In genomic region chr17:29733151-29733550, GRCh38 we compare ENCODE assay signal across 12 cellular contexts.
DNase-seq lines count a peak whose midpoint lies in the region; ATAC-seq and TF ChIP-seq lines count a peak whose summit lies in the region.
"Had no signal": no experiment of that assay in that cellular context is flagged by ENCODE, and none has a peak within 500 bp of the region (broad histone marks: within the 10 kb centered on the region; RNA-seq: fewer than 3 reads in every experiment).

No MANE protein-coding gene starts in this region.

- no peak for TF ChIP-seq POLR2A in breast epithelium (IDR thresholded peaks at IDR 0.05)

- no peak overlapping the region for H3K4me3 ChIP-seq in breast epithelium
- peak overlapping the region; percentile 19 for H3K4me3 ChIP-seq in fibroblast of villous mesenchyme (ENCODE audit: low read depth, low read length)
- no peak overlapping the region for H3K4me3 ChIP-seq in subcutaneous abdominal adipose tissue (ENCODE audit: low read depth in 1 of 5, low read length in 5 of 5)

- no peaks in the 10 kb centered on the region for H3K36me3 ChIP-seq in breast epithelium
- peaks cover 0 to 7% (median 0%) of the 10 kb centered on the region in 5 donors for H3K36me3 ChIP-seq in subcutaneous abdominal adipose tissue (ENCODE audit: control insufficient read depth in 5 of 5, insufficient read depth in 5 of 5, low read length in 5 of 5)

- intact Hi-C loops in MCF 10A (cut with micrococcal nuclease) (no loop called here), breast epithelium (cut with DNase I; ENCODE audit: low total_unique reads) (no loop called here)

- TF ChIP-seq CTCF in MCF 10A (IDR thresholded peaks at IDR 0.05; ENCODE audit: unreplicated experiment): no peak
- TF ChIP-seq CTCF in breast epithelium (IDR thresholded peaks at IDR 0.05): no peak
- no peak for TF ChIP-seq CTCF in WTC11 (IDR thresholded peaks at IDR 0.05)
- no peak for TF ChIP-seq CTCF in fibroblast of villous mesenchyme (IDR thresholded peaks at IDR 0.05; ENCODE audit: insufficient read depth, low read depth, low read length)
- no peak for TF ChIP-seq CTCF in glutamatergic neuron (IDR thresholded peaks at IDR 0.05; ENCODE audit: partially characterized antibody, unreplicated experiment)

- peaks cover 0 to 5% of the 10 kb centered on the region in 2 donors for H3K9me3 ChIP-seq in breast epithelium
- H3K9me3 ChIP-seq in subcutaneous abdominal adipose tissue (ENCODE audit: control insufficient read depth in 5 of 5, low read length in 5 of 5): no peaks in the 10 kb centered on the region

- H3K9me3 Mint-ChIP-seq in MCF 10A (ENCODE audit: unreplicated experiment) (peaks cover 15% of the 10 kb centered on the region), WTC11 (peaks cover 8% of the 10 kb centered on the region), glutamatergic neuron (ENCODE audit: unreplicated experiment) (peaks cover 3% of the 10 kb centered on the region)

- H3K4me3 Mint-ChIP-seq in MCF 10A (ENCODE audit: unreplicated experiment) (no peak overlapping the region), WTC11 (no peak overlapping the region), glutamatergic neuron (ENCODE audit: unreplicated experiment) (no peak overlapping the region)
- H3K4me3 Mint-ChIP-seq: dendritic cell treated with granulocyte-macrophage colony-stimulating factor and Interleukin-4, amounts not matched to agents 40 ng/mL and 50 ng/mL, for 4 days had no signal

- H3K9ac ChIP-seq in subcutaneous abdominal adipose tissue (ENCODE audit: low read length in 5 of 5): no peak overlapping the region

- no TSS peak for BruUV-seq in MCF 10A (replicated peaks; lab: Mats Ljungman, UMichigan)

- no peaks in the 10 kb centered on the region for H3K4me1 ChIP-seq in breast epithelium
- H3K4me1 ChIP-seq in subcutaneous abdominal adipose tissue (ENCODE audit: control insufficient read depth in 5 of 5, insufficient read depth in 5 of 5, low read length in 5 of 5): peaks cover 0 to 19% (median 16%) of the 10 kb centered on the region in 5 donors

- CTCF ChIA-PET in MCF 10A (lab: Yijun Ruan, JAX): interaction anchor here (0.7 to 1.2 kb wide), 2 partner anchors 28 to 34 kb away, joined by 3 to 4 read pairs; no protein-coding TSS in a partner anchor
- CTCF ChIA-PET in WTC11 (lab: Charles Lee): interaction anchor here (0.8 to 2.0 kb wide), 3 partner anchors 47 to 360 kb away, joined by 3 to 8 read pairs (median 4); no protein-coding TSS in a partner anchor

- POLR2A ChIA-PET in MCF 10A (lab: Yijun Ruan, JAX): interaction anchor here (0.6 to 1.5 kb wide), 3 partner anchors 10 to 94 kb away, joined by 3 to 4 read pairs (median 3); no protein-coding TSS in a partner anchor
- POLR2A ChIA-PET in WTC11 (lab: Charles Lee): no interaction called here

- H3K36me3 Mint-ChIP-seq in MCF 10A (ENCODE audit: insufficient read depth, unreplicated experiment) (peaks cover 11% of the 10 kb centered on the region), WTC11 (no peaks in the 10 kb centered on the region), glutamatergic neuron (ENCODE audit: unreplicated experiment) (peaks cover under 1% of the 10 kb centered on the region)

- DNase-seq in MCF 10A (ENCODE audit: unreplicated experiment) (peak; percentile 41), breast epithelium (ENCODE audit: low spot score in 2 of 2) (no peak), WTC11 (ENCODE audit: low spot score) (no peak), fibroblast of villous mesenchyme (ENCODE audit: low read depth) (peak; percentile 92), glutamatergic neuron (no peak), GM19238 (ENCODE audit: insufficient read length, low spot score) (no peak)
- DNase-seq: activated CD4-positive, alpha-beta T cell treated with anti-CD3 and anti-CD28 coated beads for 4 hours; AML-193; NCI-H1436 had no signal

- H3K27ac ChIP-seq in breast epithelium (no peak overlapping the region), subcutaneous abdominal adipose tissue (ENCODE audit: low read depth, low read length) (peak overlapping the region; percentile 41)

- H3K4me1 Mint-ChIP-seq in MCF 10A (ENCODE audit: insufficient read depth, unreplicated experiment) (peaks cover 8% of the 10 kb centered on the region), WTC11 (no peaks in the 10 kb centered on the region), glutamatergic neuron (ENCODE audit: low read depth, unreplicated experiment) (peaks cover 7% of the 10 kb centered on the region)

- H3K27me3 ChIP-seq in breast epithelium (no peaks in the 10 kb centered on the region), subcutaneous abdominal adipose tissue (ENCODE audit: control insufficient read depth in 5 of 5, insufficient read depth in 4 of 5, low read length in 5 of 5) (no peaks in the 10 kb centered on the region)

- H3K27ac Mint-ChIP-seq in MCF 10A (ENCODE audit: low read depth, unreplicated experiment) (peak overlapping the region; percentile 39), WTC11 (peak overlapping the region; percentile 2; the same call in 1 of the 2 replicates), glutamatergic neuron (ENCODE audit: unreplicated experiment) (no peak overlapping the region)
- H3K27ac Mint-ChIP-seq: dendritic cell treated with granulocyte-macrophage colony-stimulating factor and Interleukin-4, amounts not matched to agents 40 ng/mL and 50 ng/mL, for 4 days had no signal

- no peaks in the 10 kb centered on the region for H3K27me3 Mint-ChIP-seq in MCF 10A (ENCODE audit: insufficient read depth, unreplicated experiment)
- no peaks in the 10 kb centered on the region for H3K27me3 Mint-ChIP-seq in WTC11 (ENCODE audit: low read depth)
- H3K27me3 Mint-ChIP-seq in glutamatergic neuron (ENCODE audit: unreplicated experiment): no peaks in the 10 kb centered on the region
- H3K27me3 Mint-ChIP-seq: dendritic cell treated with granulocyte-macrophage colony-stimulating factor and Interleukin-4, amounts not matched to agents 40 ng/mL and 50 ng/mL, for 4 days had no signal

- no peak for ATAC-seq in WTC11
- no peak for ATAC-seq in GM18858 (IDR thresholded peaks at IDR 0.05; ENCODE audit: unreplicated experiment)

TF ChIP-seq in WTC11, 78 proteins besides CTCF, POLR2A, EP300 and RAD21 (continues in another document):
- TF ChIP-seq ZNF425 (CRISPR knock-in tag; conservative IDR thresholded peaks at IDR 0.05) (no peak), JUN (CRISPR knock-in tag; IDR thresholded peaks at IDR 0.05) (no peak), TEAD1 (CRISPR knock-in tag; IDR thresholded peaks at IDR 0.05) (no peak), GRHL2 (CRISPR knock-in tag; IDR thresholded peaks at IDR 0.05; ENCODE audit: insufficient replicate concordance, severe bottlenecking) (no peak), AR (CRISPR knock-in tag; IDR thresholded peaks at IDR 0.05) (no peak), EMX1 (CRISPR knock-in tag; IDR thresholded peaks at IDR 0.05) (no peak)

Comparison
In these comparisons a context has a peak if more than half of its experiments do, and no peak if none do; other contexts are left out.
1. DNase-seq: peak in MCF 10A (single experiment) and fibroblast of villous mesenchyme (single experiment); none in breast epithelium (0 of 2), WTC11 (single experiment), glutamatergic neuron (single experiment) and GM19238 (single experiment).